ENCODE assay signal across 16 cellular contexts in the genomic region with DNA sequence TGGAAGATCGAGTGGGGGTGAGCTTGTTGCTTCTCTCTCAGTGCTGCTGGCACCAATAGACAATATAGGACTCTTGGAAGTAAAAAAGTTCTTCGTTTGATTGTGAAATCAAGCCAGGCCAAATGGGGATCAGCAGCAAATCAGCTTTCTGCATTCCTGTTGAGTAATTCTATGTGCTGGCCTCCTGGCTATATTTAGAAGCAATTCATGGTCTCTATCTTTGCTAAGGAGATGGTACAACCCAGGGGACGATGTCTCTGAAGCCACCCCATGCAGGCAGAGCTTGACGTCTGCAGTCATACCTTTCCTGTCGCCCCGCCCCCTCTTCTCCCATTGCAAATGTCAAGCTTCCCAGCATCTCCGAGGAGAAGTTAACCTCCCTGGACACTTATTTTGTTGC.
DNase-seq lines count a peak whose midpoint lies in the region; ATAC-seq and TF ChIP-seq lines count a peak whose summit lies in the region.
"Had no signal": no experiment of that assay in that cellular context is flagged by ENCODE, and none has a peak within 500 bp of the region (broad histone marks: within the 10 kb centered on the region; RNA-seq: fewer than 3 reads in every experiment).

No MANE protein-coding gene starts in this region.

- no peaks in the 10 kb centered on the region for H3K36me3 Mint-ChIP-seq in activated CD8-positive, alpha-beta memory T cell treated with anti-CD3 and anti-CD28 coated beads, Interleukin-2, amount 10 ng/mL, durations not matched to agents 7 days and 5 days
- no peaks in the 10 kb centered on the region for H3K36me3 Mint-ChIP-seq in WTC11
- H3K36me3 Mint-ChIP-seq: activated naive CD8-positive, alpha-beta T cell; naive B cell had no signal

- no peaks in the 10 kb centered on the region for H3K4me1 ChIP-seq in BE2C

- H3K27me3 Mint-ChIP-seq in activated CD8-positive, alpha-beta memory T cell treated with anti-CD3 and anti-CD28 coated beads, Interleukin-2, amount 10 ng/mL, durations not matched to agents 7 days and 5 days = no peaks in the 10 kb centered on the region
- no peaks in the 10 kb centered on the region for H3K27me3 Mint-ChIP-seq in WTC11 (ENCODE audit: low read depth)
- H3K27me3 Mint-ChIP-seq: activated naive CD8-positive, alpha-beta T cell; central memory CD8-positive, alpha-beta T cell had no signal

- DNase-seq in activated CD8-positive, alpha-beta memory T cell treated with anti-CD3 and anti-CD28 coated beads, Interleukin-2, amount 10 ng/mL, durations not matched to agents 7 days and 5 days = peak; percentile 12
- no peak for DNase-seq in activated CD8-positive, alpha-beta memory T cell treated with anti-CD3 and anti-CD28 coated beads, Interleukin-2, amount 50 U/mL, for 4 hours
- DNase-seq in WTC11 (ENCODE audit: low spot score) = peak; percentile 20
- peak; percentile 32 for DNase-seq in iPS-NIHi7 (ENCODE audit: extremely low spot score)
- peak; percentile 41 for DNase-seq in ureter (ENCODE audit: low spot score)
- no peak for DNase-seq in BE2C
- DNase-seq in NCI-H510A treated with DMSO at 0.1 percent for 48 hours (lab: John Stamatoyannopoulos, UW) = no peak
- DNase-seq: GF-D8, left colon, naive B cell, NCI-H1048, transverse colon had no signal

- no peaks in the 10 kb centered on the region for H3K27me3 ChIP-seq in BE2C
- H3K27me3 ChIP-seq: transverse colon had no signal

- H3K27ac Mint-ChIP-seq in activated CD8-positive, alpha-beta memory T cell treated with anti-CD3 and anti-CD28 coated beads, Interleukin-2, amount 10 ng/mL, durations not matched to agents 7 days and 5 days = no peak overlapping the region
- no peak overlapping the region for H3K27ac Mint-ChIP-seq in WTC11
- H3K27ac Mint-ChIP-seq: activated naive CD8-positive, alpha-beta T cell had no signal

- CTCF ChIA-PET in activated CD8-positive, alpha-beta memory T cell treated with anti-CD3 and anti-CD28 coated beads, Interleukin-2, amount 10 ng/mL, durations not matched to agents 7 days and 5 days (lab: Charles Lee) = no interaction called here
- CTCF ChIA-PET in WTC11 (lab: Charles Lee) = interaction anchor here (0.7 to 1.9 kb wide), 2 partner anchors 11 to 121 kb away, joined by 3 to 6 read pairs; no protein-coding TSS in a partner anchor

- H3K4me3 ChIP-seq in BE2C (ENCODE audit: low read depth, low read length) = no peak overlapping the region
- H3K4me3 ChIP-seq: transverse colon had no signal

- no peak overlapping the region for H3K4me3 Mint-ChIP-seq in activated CD8-positive, alpha-beta memory T cell treated with anti-CD3 and anti-CD28 coated beads, Interleukin-2, amount 10 ng/mL, durations not matched to agents 7 days and 5 days
- no peak overlapping the region for H3K4me3 Mint-ChIP-seq in WTC11
- H3K4me3 Mint-ChIP-seq: activated naive CD8-positive, alpha-beta T cell; central memory CD8-positive, alpha-beta T cell; naive B cell had no signal

- no peaks in the 10 kb centered on the region for H3K9me3 ChIP-seq in BE2C
- H3K9me3 ChIP-seq: transverse colon had no signal

- no peaks in the 10 kb centered on the region for H3K9me3 Mint-ChIP-seq in activated CD8-positive, alpha-beta memory T cell treated with anti-CD3 and anti-CD28 coated beads, Interleukin-2, amount 10 ng/mL, durations not matched to agents 7 days and 5 days (ENCODE audit: low read depth)
- peaks cover 3% of the 10 kb centered on the region; the same call in 1 of the 2 replicates for H3K9me3 Mint-ChIP-seq in WTC11
- H3K9me3 Mint-ChIP-seq: central memory CD8-positive, alpha-beta T cell had no signal

- no peak for ATAC-seq in activated CD8-positive, alpha-beta memory T cell treated with anti-CD3 and anti-CD28 coated beads, Interleukin-2, amount 10 ng/mL, durations not matched to agents 7 days and 5 days
- ATAC-seq in WTC11 (no peak; the same call in 1 of the 2 replicates), GM19397 (IDR thresholded peaks at IDR 0.05; ENCODE audit: unreplicated experiment) (no peak)
- ATAC-seq: activated CD4-positive, CD25-positive, alpha-beta regulatory T cell treated with anti-CD3 and anti-CD28 coated beads, Interleukin-2, amount 50 U/mL, for 24 hours; left colon had no signal

- H3K36me3 ChIP-seq in BE2C = no peaks in the 10 kb centered on the region
- H3K36me3 ChIP-seq: transverse colon had no signal

- TF ChIP-seq CTCF in WTC11 (IDR thresholded peaks at IDR 0.05) (no peak), BE2C (IDR thresholded peaks at IDR 0.05; ENCODE audit: low read depth, low read length) (no peak)

- H3K4me1 Mint-ChIP-seq in activated CD8-positive, alpha-beta memory T cell treated with anti-CD3 and anti-CD28 coated beads, Interleukin-2, amount 10 ng/mL, durations not matched to agents 7 days and 5 days = no peaks in the 10 kb centered on the region
- H3K4me1 Mint-ChIP-seq in WTC11 = peaks cover 25% of the 10 kb centered on the region
- H3K4me1 Mint-ChIP-seq: central memory CD8-positive, alpha-beta T cell; naive B cell had no signal

- POLR2A ChIA-PET in WTC11 (lab: Charles Lee) = no interaction called here

TF ChIP-seq in WTC11, 78 proteins besides CTCF, POLR2A, EP300 and RAD21:
- TF ChIP-seq, protein P1, sequence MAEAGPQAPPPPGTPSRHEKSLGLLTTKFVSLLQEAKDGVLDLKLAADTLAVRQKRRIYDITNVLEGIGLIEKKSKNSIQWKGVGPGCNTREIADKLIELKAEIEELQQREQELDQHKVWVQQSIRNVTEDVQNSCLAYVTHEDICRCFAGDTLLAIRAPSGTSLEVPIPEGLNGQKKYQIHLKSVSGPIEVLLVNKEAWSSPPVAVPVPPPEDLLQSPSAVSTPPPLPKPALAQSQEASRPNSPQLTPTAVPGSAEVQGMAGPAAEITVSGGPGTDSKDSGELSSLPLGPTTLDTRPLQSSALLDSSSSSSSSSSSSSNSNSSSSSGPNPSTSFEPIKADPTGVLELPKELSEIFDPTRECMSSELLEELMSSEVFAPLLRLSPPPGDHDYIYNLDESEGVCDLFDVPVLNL (CRISPR knock-in tag; IDR thresholded peaks at IDR 0.05; ENCODE audit: borderline replicate concordance, low read depth) = no peak
- no peak for TF ChIP-seq MAX (CRISPR knock-in tag; IDR thresholded peaks at IDR 0.05)
- TF ChIP-seq ZNF138 (CRISPR knock-in tag; conservative IDR thresholded peaks at IDR 0.05) = no peak
- TF ChIP-seq NR2C2 (CRISPR knock-in tag; IDR thresholded peaks at IDR 0.05) = no peak
- no peak for TF ChIP-seq SMAD3 (CRISPR knock-in tag; IDR thresholded peaks at IDR 0.05; ENCODE audit: borderline replicate concordance)
- TF ChIP-seq, protein P2, sequence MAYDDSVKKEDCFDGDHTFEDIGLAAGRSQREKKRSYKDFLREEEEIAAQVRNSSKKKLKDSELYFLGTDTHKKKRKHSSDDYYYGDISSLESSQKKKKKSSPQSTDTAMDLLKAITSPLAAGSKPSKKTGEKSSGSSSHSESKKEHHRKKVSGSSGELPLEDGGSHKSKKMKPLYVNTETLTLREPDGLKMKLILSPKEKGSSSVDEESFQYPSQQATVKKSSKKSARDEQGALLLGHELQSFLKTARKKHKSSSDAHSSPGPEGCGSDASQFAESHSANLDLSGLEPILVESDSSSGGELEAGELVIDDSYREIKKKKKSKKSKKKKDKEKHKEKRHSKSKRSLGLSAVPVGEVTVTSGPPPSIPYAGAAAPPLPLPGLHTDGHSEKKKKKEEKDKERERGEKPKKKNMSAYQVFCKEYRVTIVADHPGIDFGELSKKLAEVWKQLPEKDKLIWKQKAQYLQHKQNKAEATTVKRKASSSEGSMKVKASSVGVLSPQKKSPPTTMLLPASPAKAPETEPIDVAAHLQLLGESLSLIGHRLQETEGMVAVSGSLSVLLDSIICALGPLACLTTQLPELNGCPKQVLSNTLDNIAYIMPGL (CRISPR knock-in tag; IDR thresholded peaks at IDR 0.05) = no peak
- TF ChIP-seq ZNF532 (CRISPR knock-in tag; IDR thresholded peaks at IDR 0.05; ENCODE audit: borderline replicate concordance) = no peak

Comparison
In these comparisons a context has a peak if more than half of its experiments do, and no peak if none do; other contexts are left out.
1. DNase-seq: peak in activated CD8-positive, alpha-beta memory T cell treated with anti-CD3 and anti-CD28 coated beads, Interleukin-2, amount 10 ng/mL, durations not matched to agents 7 days and 5 days (single experiment), WTC11 (single experiment), iPS-NIHi7 (single experiment) and ureter (single experiment); none in activated CD8-positive, alpha-beta memory T cell treated with anti-CD3 and anti-CD28 coated beads, Interleukin-2, amount 50 U/mL, for 4 hours (single experiment), BE2C (single experiment) and NCI-H510A treated with DMSO at 0.1 percent for 48 hours (single experiment).